8 cellular contexts compared by ENCODE assay signal in the genomic region with DNA sequence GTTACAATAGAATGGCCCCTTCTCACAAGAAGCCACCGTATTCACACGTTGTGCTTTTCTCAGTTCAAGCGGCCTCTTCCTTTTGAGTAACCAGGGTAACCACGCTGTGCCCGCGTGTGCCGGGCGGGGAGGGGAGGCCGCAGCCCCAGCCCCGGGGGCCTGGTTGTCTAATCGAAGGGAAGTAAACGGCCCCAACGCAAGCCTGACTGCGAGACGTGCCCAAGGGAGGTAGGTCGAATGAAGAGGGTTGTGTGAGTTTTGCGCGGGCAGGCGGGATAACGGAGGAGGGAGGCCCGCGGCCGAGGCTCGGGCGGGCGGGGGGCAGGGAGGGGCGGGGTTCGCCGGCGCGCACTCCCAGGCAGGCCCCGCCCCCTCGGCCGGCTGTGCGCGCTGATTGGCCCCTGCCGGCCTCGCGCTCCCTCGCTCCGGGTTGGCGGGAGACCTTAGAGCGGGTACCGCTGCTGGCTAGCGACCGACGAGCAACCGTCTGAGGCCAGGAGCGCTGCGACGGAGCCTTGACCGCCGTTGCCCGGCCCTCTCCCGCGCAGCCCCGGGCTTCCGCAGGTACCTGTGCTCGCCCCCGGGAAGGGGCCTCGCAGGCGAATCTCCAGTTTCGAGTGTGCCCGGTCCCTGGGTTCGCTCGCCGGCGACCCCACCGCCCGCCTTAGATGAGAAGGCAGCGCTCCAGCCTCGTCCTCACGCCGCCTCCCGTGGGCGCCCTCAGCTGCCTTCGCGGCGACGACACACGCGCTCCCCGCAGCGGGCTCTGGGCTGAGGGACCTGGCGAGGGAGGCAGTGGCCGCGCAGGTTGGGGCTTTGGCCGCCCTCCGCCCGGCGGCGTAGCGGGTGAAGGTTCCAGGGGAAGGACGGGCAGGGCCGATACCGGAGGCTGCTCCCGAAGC. TPM values are rescaled to one million over a fixed set of nuclear protein-coding genes. Genes with fewer than 3 reads are reported as not detected.
DNase-seq lines count a peak whose midpoint lies in the region; ATAC-seq and TF ChIP-seq lines count a peak whose summit lies in the region.

A gene (plus strand): TSS at position 451 of the 902 bp plus-strand sequence. CDS start 5,181 bp downstream, outside the sequence.

- no peaks in the 10 kb centered on the region for H3K79me2 ChIP-seq in ACC112 (ENCODE audit: control insufficient read depth, insufficient read depth, low read length, unreplicated experiment)
- no peaks in the 10 kb centered on the region for H3K79me2 ChIP-seq in osteoblast (ENCODE audit: insufficient read depth, low read length)

- H3K36me3 ChIP-seq in ACC112 (ENCODE audit: insufficient read depth, low read length): no peaks in the 10 kb centered on the region
- peaks cover 2% of the 10 kb centered on the region for H3K36me3 ChIP-seq in osteoblast (ENCODE audit: insufficient read depth, low read length)
- H3K36me3 ChIP-seq in suprapubic skin: no peaks in the 10 kb centered on the region

- H3K4me2 ChIP-seq in osteoblast (ENCODE audit: insufficient read depth, low read length): peak within 1 kb of the TSS; percentile 86

- no peaks in the 10 kb centered on the region for H3K9me3 ChIP-seq in osteoblast (ENCODE audit: low read depth, low read length)
- H3K9me3 ChIP-seq in suprapubic skin: no peaks in the 10 kb centered on the region

- H3K27ac ChIP-seq in ACC112 (ENCODE audit: low read depth, low read length) (peak within 1 kb of the TSS; percentile 71), RWPE1 (peak within 1 kb of the TSS; percentile 67), osteoblast (ENCODE audit: low read depth, low read length) (peak within 1 kb of the TSS; percentile 25), suprapubic skin (no peak within 1 kb of the TSS)

- no peak for TF ChIP-seq POLR2A in suprapubic skin (IDR thresholded peaks at IDR 0.05)

- TF ChIP-seq CTCF in RWPE1 (conservative IDR thresholded peaks at IDR 0.05; ENCODE audit: low read depth): no peak
- TF ChIP-seq CTCF in osteoblast (IDR thresholded peaks at IDR 0.05; ENCODE audit: extremely low read depth, low read depth, low read length): no peak
- no peak for TF ChIP-seq CTCF in suprapubic skin (IDR thresholded peaks at IDR 0.05)

- peaks cover 3% of the 10 kb centered on the region for H4K20me1 ChIP-seq in osteoblast (ENCODE audit: insufficient read depth, low read length)

- POLR2A ChIA-PET in RWPE1 (lab: Yijun Ruan, JAX; ENCODE audit: low non-redundant PET): interaction anchor here (0.7 to 1.0 kb wide), 2 partner anchors 50 to 59 kb away, joined by 3 to 4 read pairs; a partner anchor contains a TSS

- H2AFZ ChIP-seq in ACC112 (ENCODE audit: low read length, unreplicated experiment) (peak within 1 kb of the TSS; percentile 95), osteoblast (ENCODE audit: low read length) (no peak within 1 kb of the TSS)

- peak within 1 kb of the TSS; percentile 84 for H3K4me3 ChIP-seq in ACC112 (ENCODE audit: low read depth, low read length)
- H3K4me3 ChIP-seq in osteoblast (ENCODE audit: insufficient read depth, low read length): peak within 1 kb of the TSS; percentile 76
- peak within 1 kb of the TSS; percentile 57 for H3K4me3 ChIP-seq in suprapubic skin

- peak; percentile 80 for ATAC-seq in GM18909 (IDR thresholded peaks at IDR 0.05; ENCODE audit: poor library complexity, unreplicated experiment)
- ATAC-seq in HG03196 (IDR thresholded peaks at IDR 0.05; ENCODE audit: unreplicated experiment): peak; percentile 78

- no peaks in the 10 kb centered on the region for H3K27me3 ChIP-seq in ACC112 (ENCODE audit: insufficient read depth, low read length)
- H3K27me3 ChIP-seq in osteoblast (ENCODE audit: insufficient read depth, low read length): no peaks in the 10 kb centered on the region
- H3K27me3 ChIP-seq in suprapubic skin: no peaks in the 10 kb centered on the region

- TF ChIP-seq EP300 in suprapubic skin (IDR thresholded peaks at IDR 0.05): no peak

- WGBS in suprapubic skin: 2% methylated on average over 20 of the region's 97 CpGs

- CTCF ChIA-PET in RWPE1 (lab: Yijun Ruan, JAX): interaction anchor here (0.6 to 0.7 kb wide), 2 partner anchors 12 to 90 kb away, joined by 3 to 6 read pairs; no protein-coding TSS in a partner anchor

- H3K4me1 ChIP-seq in ACC112 (ENCODE audit: control insufficient read depth, insufficient read depth, low read length, unreplicated experiment) (peaks cover 9% of the 10 kb centered on the region), osteoblast (ENCODE audit: insufficient read depth, low read length) (peaks cover 5% of the 10 kb centered on the region), suprapubic skin (peaks cover 15% of the 10 kb centered on the region)

- peak; percentile 85 for DNase-seq in RWPE1 (ENCODE audit: low spot score)
- peak; percentile 82 for DNase-seq in activated naive CD4-positive, alpha-beta T cell treated with Interleukin-2 at 50 U/mL for 16 hours
- DNase-seq in germinal center (ENCODE audit: low spot score): peak; percentile 87
- DNase-seq in osteoblast (ENCODE audit: insufficient read length, low spot score, missing footprints): peak; percentile 96
- DNase-seq in suprapubic skin (ENCODE audit: low spot score in 2 of 2): peak in 1 of 2 donors; percentile 73

RNA-seq across cellular contexts. Expression of the gene that starts here (rescaled TPM):
- 0.59 and 0.72 TPM in 2 replicates for total RNA-seq in osteoblast
- 1 to 10 TPM in 2 of 4 donors, under 1 TPM in 2; 0.26 to 2.3 (median 1.0) TPM for total RNA-seq in suprapubic skin

Comparison
In these comparisons a context has a peak if more than half of its experiments do, and no peak if none do; other contexts are left out.
1. Peak in DNase-seq, H3K4me3 ChIP-seq, H3K27ac ChIP-seq and H3K4me2 ChIP-seq in osteoblast; RNA of the gene not detected or under 1 TPM.